Comparison of ENCODE assay signal across 16 cellular contexts in the genomic region with DNA sequence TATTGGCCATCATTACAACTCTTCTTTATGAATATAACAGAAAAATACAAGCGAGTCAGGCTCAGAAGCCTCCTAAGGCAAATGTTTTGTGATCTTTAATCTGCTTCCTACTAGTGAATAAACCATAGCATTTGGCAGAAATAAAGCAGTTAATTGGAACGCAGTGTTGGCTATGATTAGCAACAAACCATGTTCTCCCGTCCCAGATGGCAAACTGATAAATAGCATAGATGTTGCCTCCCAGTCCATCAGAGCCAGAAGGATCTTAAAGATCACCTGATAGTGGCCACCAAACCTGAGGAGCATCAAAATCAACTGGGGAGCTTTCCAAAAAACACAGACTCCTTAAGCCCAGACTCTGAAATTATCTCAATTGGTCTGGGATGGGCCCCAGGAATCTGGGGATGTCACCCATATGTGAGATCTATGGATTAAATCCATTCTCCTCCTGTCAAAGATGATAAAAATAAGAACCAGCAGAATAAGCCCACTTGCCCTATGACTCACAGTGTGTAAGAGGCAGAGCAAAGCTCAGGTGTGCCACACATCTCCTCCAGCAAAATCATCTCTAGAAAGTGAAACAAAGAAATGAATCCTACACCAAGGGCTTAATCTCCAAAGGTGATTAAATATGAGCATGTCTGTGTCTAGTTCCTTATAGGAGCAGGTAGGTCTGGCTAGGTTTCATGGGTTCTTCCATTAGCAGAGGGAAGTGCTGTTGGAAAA.
"Had no signal": no experiment of that assay in that cellular context is flagged by ENCODE, and none has a peak within 500 bp of the region (broad histone marks: within the 10 kb centered on the region; RNA-seq: fewer than 3 reads in every experiment).

No MANE protein-coding gene starts in this region.

- DNase-seq: activated CD4-positive, alpha-beta T cell treated with anti-CD3 and anti-CD28 coated beads, Interleukin-2, amount 50 U/mL, for 4 hours; activated naive CD4-positive, alpha-beta T cell treated with anti-CD3 and anti-CD28 coated beads for 36 hours; activated naive CD8-positive, alpha-beta T cell treated with anti-CD3 and anti-CD28 coated beads, Interleukin-2, amount 50 U/mL, for 24 hours; anterior cingulate cortex; cerebellar nuclear complex; effector CD8-positive, alpha-beta T cell; occipital lobe; retina; stimulated activated CD8-positive, alpha-beta memory T cell treated with anti-CD3 and anti-CD28 coated beads, Interleukin-4, amount 100 ng/mL, for 48 hours; stimulated activated naive CD4-positive, alpha-beta T cell; SW 1271; T-helper 2 cell; thyroid gland had no signal

- H3K4me1 Mint-ChIP-seq: activated naive CD8-positive, alpha-beta T cell treated with anti-CD3 and anti-CD28 coated beads, Interleukin-2, amount 50 U/mL, for 24 hours had no signal

- H3K27me3 ChIP-seq: thyroid gland had no signal

- H3K27ac Mint-ChIP-seq: activated naive CD4-positive, alpha-beta T cell treated with anti-CD3 and anti-CD28 coated beads for 36 hours; activated naive CD8-positive, alpha-beta T cell treated with anti-CD3 and anti-CD28 coated beads, Interleukin-2, amount 50 U/mL, for 24 hours; activated T-helper 2 cell treated with anti-CD3 and anti-CD28 coated beads, Interferon-gamma antibody, Interleukin-2, Interleukin-4, amounts not matched to agents 10 μg/mL and 5 μg/mL and 100 μg/mL, durations not matched to agents 14 hours and 24 hours and 36 hours; mesothelial cell of epicardium had no signal

- H3K36me3 Mint-ChIP-seq: mesothelial cell of epicardium had no signal

- H3K4me1 ChIP-seq: thyroid gland had no signal

- H3K9me3 ChIP-seq: thyroid gland had no signal

- H3K4me3 Mint-ChIP-seq: activated naive CD4-positive, alpha-beta T cell treated with anti-CD3 and anti-CD28 coated beads for 36 hours; activated naive CD8-positive, alpha-beta T cell treated with anti-CD3 and anti-CD28 coated beads, Interleukin-2, amount 50 U/mL, for 24 hours; mesothelial cell of epicardium had no signal

- H3K9me3 Mint-ChIP-seq: activated naive CD4-positive, alpha-beta T cell treated with anti-CD3 and anti-CD28 coated beads for 36 hours; activated naive CD8-positive, alpha-beta T cell treated with anti-CD3 and anti-CD28 coated beads, Interleukin-2, amount 50 U/mL, for 24 hours; activated T-helper 2 cell treated with anti-CD3 and anti-CD28 coated beads, Interferon-gamma antibody, Interleukin-2, Interleukin-4, amounts not matched to agents 10 μg/mL and 5 μg/mL and 100 μg/mL, durations not matched to agents 14 hours and 24 hours and 36 hours had no signal

- H3K36me3 ChIP-seq: thyroid gland had no signal

- H3K27ac ChIP-seq: thyroid gland had no signal

- H3K4me3 ChIP-seq: lung, thyroid gland had no signal
